ENCODE assay signal across 26 cellular contexts in genomic region chr10:130046591-130046990, GRCh38.
"Had no signal": no experiment of that assay in that cellular context is flagged by ENCODE, and none has a peak within 500 bp of the region (broad histone marks: within the 10 kb centered on the region; RNA-seq: fewer than 3 reads in every experiment).

No MANE protein-coding gene starts in this region.

- H3K27ac Mint-ChIP-seq: activated B cell treated with CpG ODN at 0.5 μM for 24 hours; activated CD4-positive, alpha-beta memory T cell treated with anti-CD3 and anti-CD28 coated beads for 36 hours; activated CD4-positive, alpha-beta T cell treated with anti-CD3 and anti-CD28 coated beads, Interleukin-2, amount 10 ng/mL, durations not matched to agents 24 days and 14 days; activated naive CD4-positive, alpha-beta T cell treated with anti-CD3 and anti-CD28 coated beads, Interleukin-2, amount 50 U/mL, for 72 hours; activated naive CD8-positive, alpha-beta T cell treated with anti-CD3 and anti-CD28 coated beads, Interleukin-2, amount 50 U/mL, for 24 hours; T-helper 17 cell had no signal

- H3K9me3 ChIP-seq: ascending aorta, body of pancreas, Peyer's patch had no signal

- H3K4me1 ChIP-seq: ascending aorta, body of pancreas, Peyer's patch had no signal

- H3K4me1 Mint-ChIP-seq: activated B cell treated with CpG ODN at 0.5 μM for 24 hours; activated CD4-positive, alpha-beta T cell treated with anti-CD3 and anti-CD28 coated beads, Interleukin-2, amount 10 ng/mL, durations not matched to agents 24 days and 14 days; activated naive CD8-positive, alpha-beta T cell treated with anti-CD3 and anti-CD28 coated beads, Interleukin-2, amount 50 U/mL, for 24 hours had no signal

- H3K9me3 Mint-ChIP-seq: activated B cell treated with CpG ODN at 0.5 μM for 24 hours; activated CD4-positive, alpha-beta memory T cell treated with anti-CD3 and anti-CD28 coated beads for 36 hours; activated CD4-positive, alpha-beta T cell treated with anti-CD3 and anti-CD28 coated beads, Interleukin-2, amount 10 ng/mL, durations not matched to agents 24 days and 14 days; activated naive CD4-positive, alpha-beta T cell treated with anti-CD3 and anti-CD28 coated beads, Interleukin-2, amount 50 U/mL, for 72 hours; activated naive CD8-positive, alpha-beta T cell treated with anti-CD3 and anti-CD28 coated beads, Interleukin-2, amount 50 U/mL, for 24 hours; activated T-cell treated with anti-CD3 and anti-CD28 coated beads, Interleukin-2, amount 50 U/mL, for 4 hours had no signal

- H3K36me3 ChIP-seq: ascending aorta, Peyer's patch had no signal

- H3K36me3 Mint-ChIP-seq: activated CD4-positive, alpha-beta memory T cell treated with anti-CD3 and anti-CD28 coated beads for 36 hours; activated naive CD4-positive, alpha-beta T cell treated with anti-CD3 and anti-CD28 coated beads, Interleukin-2, amount 50 U/mL, for 72 hours had no signal

- H3K27ac ChIP-seq: ascending aorta, body of pancreas, Peyer's patch had no signal

- H3K27me3 ChIP-seq: ascending aorta, body of pancreas, Peyer's patch had no signal

- H3K4me3 Mint-ChIP-seq: activated B cell treated with CpG ODN at 0.5 μM for 24 hours; activated CD4-positive, alpha-beta memory T cell treated with anti-CD3 and anti-CD28 coated beads for 36 hours; activated CD4-positive, alpha-beta T cell treated with anti-CD3 and anti-CD28 coated beads, Interleukin-2, amount 10 ng/mL, durations not matched to agents 24 days and 14 days; activated naive CD8-positive, alpha-beta T cell treated with anti-CD3 and anti-CD28 coated beads, Interleukin-2, amount 50 U/mL, for 24 hours; activated T-cell treated with anti-CD3 and anti-CD28 coated beads, Interleukin-2, amount 50 U/mL, for 4 hours; T-helper 17 cell had no signal

- H3K4me3 ChIP-seq: ascending aorta, body of pancreas, Peyer's patch had no signal

- ATAC-seq: activated naive CD4-positive, alpha-beta T cell treated with anti-CD3 and anti-CD28 coated beads, Interleukin-2, amount 50 U/mL, for 72 hours; activated naive CD8-positive, alpha-beta T cell treated with anti-CD3 and anti-CD28 coated beads, Interleukin-2, amount 50 U/mL, for 24 hours; activated T-cell treated with anti-CD3 and anti-CD28 coated beads, Interleukin-2, amount 50 U/mL, for 4 hours; body of pancreas; T-helper 17 cell had no signal

- DNase-seq: activated B cell treated with CpG ODN at 0.5 μM for 24 hours; activated CD4-positive, alpha-beta memory T cell treated with anti-CD3 and anti-CD28 coated beads for 36 hours; activated CD4-positive, alpha-beta T cell treated with anti-CD3 and anti-CD28 coated beads for 1 hour; activated CD4-positive, alpha-beta T cell treated with anti-CD3 and anti-CD28 coated beads, Interleukin-2, amount 10 ng/mL, durations not matched to agents 24 days and 14 days; activated CD8-positive, alpha-beta memory T cell treated with anti-CD3 and anti-CD28 coated beads for 24 hours; activated effector memory CD4-positive, alpha-beta T cell treated with anti-CD3 and anti-CD28 coated beads, Interleukin-2, amount 50 U/mL, for 16 hours; activated naive CD4-positive, alpha-beta T cell treated with Interleukin-2 at 50 U/mL for 16 hours; activated naive CD8-positive, alpha-beta T cell treated with anti-CD3 and anti-CD28 coated beads, Interleukin-2, amount 50 U/mL, for 24 hours; activated T-cell treated with anti-CD3 and anti-CD28 coated beads, Interleukin-2, amount 50 U/mL, for 4 hours; amniotic stem cell; body of pancreas; central memory CD4-positive, alpha-beta T cell; Kasumi-1; KBM-7; NCI-H1048; NCI-H1694; NCI-H2029; NCI-H345; NCI-H510A; NCI-H82; Peyer's patch; SHP77 treated with DMSO at 0.1 percent for 48 hours; T-helper 17 cell; T-helper 9 cell had no signal
